ENCODE assay signal across 9 cellular contexts in the genomic region with DNA sequence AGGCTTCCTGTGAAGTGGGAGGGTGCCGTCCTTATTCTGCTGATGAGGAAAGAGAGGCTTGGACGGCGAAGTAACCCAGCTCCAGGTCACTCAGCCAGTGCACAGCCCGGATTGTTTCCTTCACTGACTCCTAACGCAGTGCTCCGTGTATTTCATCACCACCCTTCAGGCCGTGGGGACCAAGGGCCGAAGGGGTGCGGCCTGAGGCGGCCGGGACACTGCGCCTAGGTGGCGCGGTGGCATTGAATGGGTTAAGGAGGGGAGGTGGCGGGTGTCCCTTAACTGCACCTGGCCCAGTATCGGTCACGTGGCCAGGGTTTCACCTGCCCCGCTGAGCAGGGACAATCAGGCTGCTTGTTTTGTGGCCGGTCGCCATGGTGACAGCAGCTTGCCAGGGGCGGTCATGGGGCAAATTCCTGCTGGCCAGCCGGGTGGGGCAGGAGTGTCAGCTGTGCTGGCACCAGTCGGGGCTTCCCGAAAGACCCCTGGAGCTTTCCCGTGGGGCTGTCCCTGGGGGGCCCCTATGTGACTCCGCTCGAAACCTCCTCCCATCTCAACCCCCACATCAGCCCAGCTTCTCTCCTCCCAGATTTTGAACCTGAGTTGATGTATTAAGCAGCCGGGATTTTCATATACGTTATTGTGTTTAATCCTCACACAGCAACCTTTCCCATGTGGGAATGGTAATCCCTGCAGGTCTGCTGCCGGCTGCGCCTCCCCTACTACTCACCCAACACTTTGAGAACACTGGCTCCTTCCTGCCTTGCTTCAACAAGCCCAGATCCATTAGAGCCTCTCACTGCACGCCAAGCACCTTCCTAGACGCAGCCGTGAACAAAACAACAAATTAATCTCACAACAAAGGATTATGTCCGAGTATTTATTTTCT. TPM values are rescaled to one million over a fixed set of nuclear protein-coding genes. Genes with fewer than 3 reads are reported as not detected.
A peak's percentile ranks its signal among the peaks of the same experiment; 100 is the strongest.
DNase-seq lines count a peak whose midpoint lies in the region; ATAC-seq and TF ChIP-seq lines count a peak whose summit lies in the region.
"Had no signal": no experiment of that assay in that cellular context is flagged by ENCODE, and none has a peak within 500 bp of the region (broad histone marks: within the 10 kb centered on the region; RNA-seq: fewer than 3 reads in every experiment).

No MANE protein-coding gene starts in this region.

- H3K4me3 Mint-ChIP-seq in progenitor cell of endocrine pancreas (ENCODE audit: low read depth): peak overlapping the region; percentile 68

- DNase-seq in NCI-H526 treated with DMSO at 0.1 percent for 48 hours (lab: John Stamatoyannopoulos, UW) (peak; percentile 95), foreskin keratinocyte (peak in 1 of 2 donors; percentile 18), progenitor cell of endocrine pancreas (ENCODE audit: low spot score, unreplicated experiment) (peak; percentile 98), erythroblast (lab: John Stamatoyannopoulos, UW) (no peak), SKM-1 (lab: John Stamatoyannopoulos, UW; ENCODE audit: unreplicated experiment) (no peak)
- no peak for DNase-seq in stimulated activated naive CD4-positive, alpha-beta T cell (lab: John Stamatoyannopoulos, UW)

- H3K4me1 ChIP-seq in HEK293 (ENCODE audit: control insufficient read depth, insufficient read depth, low read length): peaks cover 6% of the 10 kb centered on the region
- no peaks in the 10 kb centered on the region for H3K4me1 ChIP-seq in foreskin keratinocyte

- peaks cover 42% of the 10 kb centered on the region for H3K4me1 Mint-ChIP-seq in progenitor cell of endocrine pancreas (ENCODE audit: low read depth)

- H3K27ac ChIP-seq in HEK293 (ENCODE audit: extremely low read depth, low read depth, low read length) (no peak overlapping the region), foreskin keratinocyte (no peak overlapping the region)

- ATAC-seq in foreskin keratinocyte (peak; percentile 4), HG03159 (IDR thresholded peaks at IDR 0.05; ENCODE audit: unreplicated experiment) (no peak)

- no peaks in the 10 kb centered on the region for H3K9me3 ChIP-seq in HEK293 (ENCODE audit: control insufficient read depth, insufficient read depth, low read depth, low read length)
- H3K9me3 ChIP-seq: HAP-1 had no signal

- no peaks in the 10 kb centered on the region for H3K9me3 Mint-ChIP-seq in progenitor cell of endocrine pancreas (ENCODE audit: low read depth)

- POLR2A ChIA-PET in HEK293 (lab: Yijun Ruan, JAX): interaction anchor here (0.6 to 1.3 kb wide), 2 partner anchors 16 to 27 kb away, joined by 3 to 5 read pairs; a partner anchor contains a TSS

- no peak for TF ChIP-seq CTCF in HEK293 (tag by site-specific recombination; IDR thresholded peaks at IDR 0.05)
- no peak for TF ChIP-seq CTCF in foreskin keratinocyte (conservative IDR thresholded peaks at IDR 0.05)
- TF ChIP-seq CTCF in progenitor cell of endocrine pancreas (IDR thresholded peaks at IDR 0.05; ENCODE audit: unreplicated experiment): no peak

- H3K4me3 ChIP-seq in HEK293 (ENCODE audit: low read depth, low read length): no peak overlapping the region
- H3K4me3 ChIP-seq: HAP-1 had no signal

- H3K36me3 Mint-ChIP-seq in progenitor cell of endocrine pancreas (ENCODE audit: insufficient read depth): no peaks in the 10 kb centered on the region

- no peaks in the 10 kb centered on the region for H3K36me3 ChIP-seq in HEK293 (ENCODE audit: control insufficient read depth in 2 of 2, insufficient read depth in 1 of 2, low read length in 2 of 2)
- H3K36me3 ChIP-seq: HAP-1 had no signal

- H3K27ac Mint-ChIP-seq in progenitor cell of endocrine pancreas: peak overlapping the region; percentile 100

- CTCF ChIA-PET in HEK293 (lab: Yijun Ruan, JAX): interaction anchor here (0.6 to 1.1 kb wide), 4 partner anchors 67 to 336 kb away, joined by 4 to 5 read pairs (median 4); no protein-coding TSS in a partner anchor

- no peaks in the 10 kb centered on the region for H3K27me3 ChIP-seq in foreskin keratinocyte

- H3K27me3 Mint-ChIP-seq in progenitor cell of endocrine pancreas: no peaks in the 10 kb centered on the region

- TF ChIP-seq POLR2A in erythroblast (IDR thresholded peaks at IDR 0.05; ENCODE audit: low read length): no peak

TF ChIP-seq in HEK293, 187 proteins besides CTCF, POLR2A, EP300 and RAD21 (continues in another document):
- TF ChIP-seq ZNF843 (tag by site-specific recombination; IDR thresholded peaks at IDR 0.05): no peak
- TF ChIP-seq GLIS2 (tag by site-specific recombination; IDR thresholded peaks at IDR 0.05): peak; percentile 63
- TF ChIP-seq, protein P1, sequence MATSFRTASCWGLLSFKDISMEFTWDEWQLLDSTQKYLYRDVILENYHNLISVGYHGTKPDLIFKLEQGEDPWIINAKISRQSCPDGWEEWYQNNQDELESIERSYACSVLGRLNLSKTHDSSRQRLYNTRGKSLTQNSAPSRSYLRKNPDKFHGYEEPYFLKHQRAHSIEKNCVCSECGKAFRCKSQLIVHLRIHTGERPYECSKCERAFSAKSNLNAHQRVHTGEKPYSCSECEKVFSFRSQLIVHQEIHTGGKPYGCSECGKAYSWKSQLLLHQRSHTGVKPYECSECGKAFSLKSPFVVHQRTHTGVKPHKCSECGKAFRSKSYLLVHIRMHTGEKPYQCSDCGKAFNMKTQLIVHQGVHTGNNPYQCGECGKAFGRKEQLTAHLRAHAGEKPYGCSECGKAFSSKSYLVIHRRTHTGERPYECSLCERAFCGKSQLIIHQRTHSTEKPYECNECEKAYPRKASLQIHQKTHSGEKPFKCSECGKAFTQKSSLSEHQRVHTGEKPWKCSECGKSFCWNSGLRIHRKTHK (tag by site-specific recombination; IDR thresholded peaks at IDR 0.05): no peak
- peak; percentile 24; the same call in 1 of the 2 replicates for TF ChIP-seq ZNF10 (tag by site-specific recombination; IDR thresholded peaks at IDR 0.05)
- no peak for TF ChIP-seq ZNF184 (tag by site-specific recombination; IDR thresholded peaks at IDR 0.05)
- TF ChIP-seq, protein P2, sequence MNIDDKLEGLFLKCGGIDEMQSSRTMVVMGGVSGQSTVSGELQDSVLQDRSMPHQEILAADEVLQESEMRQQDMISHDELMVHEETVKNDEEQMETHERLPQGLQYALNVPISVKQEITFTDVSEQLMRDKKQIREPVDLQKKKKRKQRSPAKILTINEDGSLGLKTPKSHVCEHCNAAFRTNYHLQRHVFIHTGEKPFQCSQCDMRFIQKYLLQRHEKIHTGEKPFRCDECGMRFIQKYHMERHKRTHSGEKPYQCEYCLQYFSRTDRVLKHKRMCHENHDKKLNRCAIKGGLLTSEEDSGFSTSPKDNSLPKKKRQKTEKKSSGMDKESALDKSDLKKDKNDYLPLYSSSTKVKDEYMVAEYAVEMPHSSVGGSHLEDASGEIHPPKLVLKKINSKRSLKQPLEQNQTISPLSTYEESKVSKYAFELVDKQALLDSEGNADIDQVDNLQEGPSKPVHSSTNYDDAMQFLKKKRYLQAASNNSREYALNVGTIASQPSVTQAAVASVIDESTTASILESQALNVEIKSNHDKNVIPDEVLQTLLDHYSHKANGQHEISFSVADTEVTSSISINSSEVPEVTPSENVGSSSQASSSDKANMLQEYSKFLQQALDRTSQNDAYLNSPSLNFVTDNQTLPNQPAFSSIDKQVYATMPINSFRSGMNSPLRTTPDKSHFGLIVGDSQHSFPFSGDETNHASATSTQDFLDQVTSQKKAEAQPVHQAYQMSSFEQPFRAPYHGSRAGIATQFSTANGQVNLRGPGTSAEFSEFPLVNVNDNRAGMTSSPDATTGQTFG (tag by site-specific recombination; IDR thresholded peaks at IDR 0.05; ENCODE audit: borderline replicate concordance): no peak
- no peak for TF ChIP-seq ZNF529 (tag by site-specific recombination; IDR thresholded peaks at IDR 0.05; ENCODE audit: insufficient replicate concordance)
- no peak for TF ChIP-seq ZNF146 (tag by site-specific recombination; IDR thresholded peaks at IDR 0.05)
- no peak for TF ChIP-seq GLI4 (tag by site-specific recombination; IDR thresholded peaks at IDR 0.05)
- TF ChIP-seq, protein P3, sequence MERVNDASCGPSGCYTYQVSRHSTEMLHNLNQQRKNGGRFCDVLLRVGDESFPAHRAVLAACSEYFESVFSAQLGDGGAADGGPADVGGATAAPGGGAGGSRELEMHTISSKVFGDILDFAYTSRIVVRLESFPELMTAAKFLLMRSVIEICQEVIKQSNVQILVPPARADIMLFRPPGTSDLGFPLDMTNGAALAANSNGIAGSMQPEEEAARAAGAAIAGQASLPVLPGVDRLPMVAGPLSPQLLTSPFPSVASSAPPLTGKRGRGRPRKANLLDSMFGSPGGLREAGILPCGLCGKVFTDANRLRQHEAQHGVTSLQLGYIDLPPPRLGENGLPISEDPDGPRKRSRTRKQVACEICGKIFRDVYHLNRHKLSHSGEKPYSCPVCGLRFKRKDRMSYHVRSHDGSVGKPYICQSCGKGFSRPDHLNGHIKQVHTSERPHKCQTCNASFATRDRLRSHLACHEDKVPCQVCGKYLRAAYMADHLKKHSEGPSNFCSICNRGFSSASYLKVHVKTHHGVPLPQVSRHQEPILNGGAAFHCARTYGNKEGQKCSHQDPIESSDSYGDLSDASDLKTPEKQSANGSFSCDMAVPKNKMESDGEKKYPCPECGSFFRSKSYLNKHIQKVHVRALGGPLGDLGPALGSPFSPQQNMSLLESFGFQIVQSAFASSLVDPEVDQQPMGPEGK (tag by site-specific recombination; IDR thresholded peaks at IDR 0.05): 0 out of 2 replicates have a peak, but pooled peaks have one; percentile 37
- TF ChIP-seq SP7 (tag by site-specific recombination; IDR thresholded peaks at IDR 0.05): peak; percentile 32; the same call in 1 of the 2 replicates

RNA-seq across cellular contexts. Expression of a gene that starts 4.4 kb away (rescaled TPM):
- 24.0 and 25.2 TPM in 2 replicates for total RNA-seq in foreskin keratinocyte
- 34.2 and 34.5 TPM in 2 replicates for polyA plus RNA-seq in foreskin keratinocyte
- total RNA-seq in progenitor cell of endocrine pancreas: 62.9 and 69.7 TPM in 2 replicates

RNA-seq across cellular contexts. Expression of a gene that starts 23.5 kb away (rescaled TPM):
- 15.9 and 20.1 TPM in 2 replicates for total RNA-seq in foreskin keratinocyte
- 15.4 and 20.1 TPM in 2 replicates for polyA plus RNA-seq in foreskin keratinocyte
- 40.9 and 46.6 TPM in 2 replicates for total RNA-seq in progenitor cell of endocrine pancreas

RNA-seq across cellular contexts. Expression of a gene that starts 27.1 kb away (rescaled TPM):
- total RNA-seq in foreskin keratinocyte (not detected in 2 replicates), progenitor cell of endocrine pancreas (49.0 and 49.9 TPM in 2 replicates)
- not detected in 2 replicates for polyA plus RNA-seq in foreskin keratinocyte

RNA-seq across cellular contexts. Expression of a gene that starts 59.6 kb away (rescaled TPM):
- total RNA-seq in foreskin keratinocyte: 55.8 and 55.9 TPM in 2 replicates
- 93.8 and 94.2 TPM in 2 replicates for polyA plus RNA-seq in foreskin keratinocyte
- total RNA-seq in progenitor cell of endocrine pancreas: 57.9 and 58.8 TPM in 2 replicates

RNA-seq across cellular contexts. Expression of a gene that starts 59.7 kb away (rescaled TPM):
- total RNA-seq in foreskin keratinocyte: 4.1 and 4.2 TPM in 2 replicates
- polyA plus RNA-seq in foreskin keratinocyte: 8.3 and 8.5 TPM in 2 replicates
- 10.4 and 11.1 TPM in 2 replicates for total RNA-seq in progenitor cell of endocrine pancreas

Comparison
In these comparisons a context has a peak if more than half of its experiments do, and no peak if none do; other contexts are left out.
1. DNase-seq: peak in NCI-H526 treated with DMSO at 0.1 percent for 48 hours (single experiment) and progenitor cell of endocrine pancreas (single experiment); none in erythroblast (0 of 2), stimulated activated naive CD4-positive, alpha-beta T cell (0 of 6) and SKM-1 (single experiment).
2. RNA of a gene that starts 27.1 kb away (total RNA-seq): 49.0 to 49.9 TPM in progenitor cell of endocrine pancreas; not detected in foreskin keratinocyte; every median in the first group is over 10 times any median in the second.